10 cellular contexts compared by ENCODE assay signal in the genomic region with DNA sequence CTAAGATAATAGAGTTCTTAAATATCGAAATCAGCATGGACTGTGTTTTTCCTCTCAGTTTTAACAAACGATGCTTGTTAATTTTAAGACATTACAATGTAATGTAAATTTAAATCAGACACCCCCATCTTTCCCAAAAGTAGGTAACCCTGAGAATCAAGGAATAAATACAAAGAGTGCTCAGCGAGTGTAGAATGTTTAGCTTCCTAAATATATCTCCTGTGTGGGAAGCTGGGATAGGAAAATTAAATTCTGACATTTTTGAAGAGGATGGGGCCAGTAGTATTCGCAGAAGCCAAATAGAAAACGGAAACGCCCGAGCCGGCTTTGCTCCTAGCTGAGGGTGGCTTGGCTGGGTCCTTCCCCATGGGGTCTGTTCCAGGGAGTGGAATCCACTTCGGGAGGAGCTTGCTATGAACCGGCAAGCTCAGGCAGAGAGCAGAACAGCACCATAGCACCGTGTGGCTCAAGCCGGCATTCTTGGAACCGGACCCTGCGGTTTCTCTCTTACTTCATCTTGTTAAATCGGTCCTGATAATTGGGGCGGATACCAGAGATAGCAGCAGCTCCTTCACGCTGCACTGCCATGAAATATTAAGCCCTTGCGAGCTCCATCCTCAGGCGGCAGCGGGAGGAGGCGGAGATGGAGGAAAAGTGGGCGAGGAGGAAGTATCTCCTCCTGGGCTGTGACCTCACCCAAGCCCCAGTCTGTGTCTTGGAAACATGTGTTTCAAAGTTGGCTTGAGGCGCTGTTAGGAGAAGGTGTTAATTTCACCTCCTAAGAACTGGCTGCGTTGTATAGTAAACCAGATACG. TPM values are rescaled to one million over a fixed set of nuclear protein-coding genes. Genes with fewer than 3 reads are reported as not detected.
DNase-seq lines count a peak whose midpoint lies in the region; ATAC-seq, FAIRE-seq and TF ChIP-seq lines count a peak whose summit lies in the region.
"Had no signal": no experiment of that assay in that cellular context is flagged by ENCODE, and none has a peak within 500 bp of the region (broad histone marks: within the 10 kb centered on the region; RNA-seq: fewer than 3 reads in every experiment).

No MANE protein-coding gene starts in this region.

- TF ChIP-seq CTCF in keratinocyte (optimal IDR thresholded peaks at IDR 0.05 in 1 of 3, IDR thresholded peaks at IDR 0.05 in 1 of 3, conservative IDR thresholded peaks at IDR 0.05 in 1 of 3; ENCODE audit: extremely low read depth in 1 of 3, insufficient read depth in 2 of 3, low read length in 3 of 3), result peak in 1 of 3 experiments; percentile 8

- ATAC-seq in GM21737 (IDR thresholded peaks at IDR 0.05; ENCODE audit: unreplicated experiment) (no peak), GM18505 (IDR thresholded peaks at IDR 0.05; ENCODE audit: unreplicated experiment) (no peak), GM21423 (IDR thresholded peaks at IDR 0.05; ENCODE audit: unreplicated experiment) (no peak)
- ATAC-seq: GM12878 had no signal

- DNase-seq in HCEC 1CT (peak; percentile 35), cerebellum (ENCODE audit: low spot score) (peak; percentile 17), keratinocyte (ENCODE audit: low read depth, low spot score) (no peak), NCI-H146 (lab: John Stamatoyannopoulos, UW) (no peak)
- DNase-seq: KG1 had no signal

- H3K79me2 ChIP-seq in keratinocyte (ENCODE audit: control insufficient read depth, insufficient read depth, low read length), result no peaks in the 10 kb centered on the region

- peak overlapping the region; percentile 42 for H3K4me2 ChIP-seq in keratinocyte (ENCODE audit: control insufficient read depth, extremely low read depth, insufficient read depth, low read depth, low read length)

- H3K9me3 ChIP-seq in keratinocyte (ENCODE audit: control insufficient read depth, low read depth, low read length) (no peaks in the 10 kb centered on the region), skeletal muscle tissue (ENCODE audit: control insufficient read depth in 3 of 3, low read length in 3 of 3) (no peaks in the 10 kb centered on the region)

- H3K36me3 ChIP-seq in keratinocyte (ENCODE audit: control insufficient read depth in 2 of 2, extremely low read depth in 1 of 2, insufficient read depth in 2 of 2, low read length in 2 of 2) (peaks cover 0 to 2% of the 10 kb centered on the region in 2 experiments), skeletal muscle tissue (ENCODE audit: control insufficient read depth in 3 of 3, insufficient read depth in 3 of 3, low read length in 3 of 3) (peaks cover 0 to 3% (median 0%) of the 10 kb centered on the region in 3 donors)

- H3K9ac ChIP-seq in keratinocyte (ENCODE audit: control insufficient read depth, extremely low read depth, insufficient read depth, low read length), result peak overlapping the region; percentile 10
- peak overlapping the region; percentile 57 to 72 (median 69) for H3K9ac ChIP-seq in skeletal muscle tissue (ENCODE audit: low read depth in 1 of 3, low read length in 3 of 3)

- H3K27ac ChIP-seq in keratinocyte (ENCODE audit: control insufficient read depth, insufficient read depth, low read length), result peak overlapping the region; percentile 34
- H3K27ac ChIP-seq in skeletal muscle tissue (ENCODE audit: low read depth, low read length), result peak overlapping the region; percentile 86

- H4K20me1 ChIP-seq in keratinocyte (ENCODE audit: control insufficient read depth, extremely low read depth, insufficient read depth, low read length), result no peaks in the 10 kb centered on the region

- no peaks in the 10 kb centered on the region for H3K9me1 ChIP-seq in keratinocyte (ENCODE audit: control insufficient read depth, extremely low read depth, insufficient read depth, low read length)

- dilution Hi-C loops in keratinocyte (cut with MboI; ENCODE audit: extremely low pct_ligation_motif_present, low sequenced_read_pairs), result no loop called here

- peaks cover 23% of the 10 kb centered on the region for H3K4me1 ChIP-seq in keratinocyte (ENCODE audit: control insufficient read depth, extremely low read depth, insufficient read depth, low read length)
- peaks cover 24 to 35% (median 27%) of the 10 kb centered on the region in 3 donors for H3K4me1 ChIP-seq in skeletal muscle tissue (ENCODE audit: control insufficient read depth in 3 of 3, insufficient read depth in 3 of 3, low read length in 3 of 3)

- no peak for FAIRE-seq in keratinocyte (lab: Jason Lieb, UNC)
- FAIRE-seq: GM12878 had no signal

- TF ChIP-seq POLR2A in GM18505 (IDR thresholded peaks at IDR 0.05; ENCODE audit: borderline replicate concordance, extremely low read depth, insufficient read depth, insufficient read length), result no peak

- H2AFZ ChIP-seq in keratinocyte (ENCODE audit: control insufficient read depth, low read length), result peak overlapping the region; percentile 25

- no peaks in the 10 kb centered on the region for H3K27me3 ChIP-seq in keratinocyte (ENCODE audit: control insufficient read depth, extremely low read depth, insufficient read depth, low read length)
- H3K27me3 ChIP-seq in skeletal muscle tissue (ENCODE audit: control insufficient read depth in 3 of 3, insufficient read depth in 3 of 3, low read length in 3 of 3), result no peaks in the 10 kb centered on the region

- peak overlapping the region in 2 of 3 experiments; percentile 5 to 28 for H3K4me3 ChIP-seq in keratinocyte (ENCODE audit: control insufficient read depth in 2 of 3, extremely low read depth in 1 of 3, insufficient read depth in 2 of 3, low read depth in 1 of 3, low read length in 3 of 3)
- H3K4me3 ChIP-seq in skeletal muscle tissue (ENCODE audit: low read length in 3 of 3), result peak overlapping the region; percentile 51 to 69 (median 62)
- H3K4me3 ChIP-seq: GM12878 had no signal

RNA-seq across cellular contexts. Expression of a gene that starts 24.9 kb away (rescaled TPM):
- total RNA-seq in cerebellum (2.5 TPM), skeletal muscle tissue (37.6 TPM)
- 13.7 to 17.3 TPM (median 16.5 TPM) in 3 replicates for polyA plus RNA-seq in keratinocyte
- polyA plus RNA-seq in keratinocyte (2011; ENCODE audit: low read depth), result 13.3 TPM
- polyA plus RNA-seq in keratinocyte (2011; cell fraction: cytosol; rRNA removed), result 18.3 and 21.4 TPM in 2 replicates
- 4.5 and 7.1 TPM in 2 replicates for polyA plus RNA-seq in keratinocyte (2011; cell fraction: nucleus; rRNA removed)
- polyA plus RNA-seq in keratinocyte (2012; ENCODE audit: low replicate concordance), result 12.6 and 14.2 TPM in 2 replicates
- 4.2 to 13.5 TPM (median 9.7 TPM) in 3 replicates for polyA minus RNA-seq in keratinocyte
- polyA minus RNA-seq in keratinocyte (2011; cell fraction: cytosol; rRNA and poly(A)+ RNA removed), result 5.9 TPM
- polyA minus RNA-seq in keratinocyte (2011; cell fraction: nucleus; rRNA and poly(A)+ RNA removed), result 1.6 and 3.3 TPM in 2 replicates

Comparison
In these comparisons a context has a peak if more than half of its experiments do, and no peak if none do; other contexts are left out.
1. DNase-seq: peak in HCEC 1CT (single experiment) and cerebellum (single experiment); none in keratinocyte (single experiment) and NCI-H146 (single experiment).
2. RNA of a gene that starts 24.9 kb away (total RNA-seq): 37.6 TPM in skeletal muscle tissue (single experiment); 2.5 TPM in cerebellum (single experiment); every median in the first group is over 10 times any median in the second.